In genomic region chr4:87017580-87018061, GRCh38 we compare ENCODE assay signal across 11 cellular contexts.
DNase-seq lines count a peak whose midpoint lies in the region; ATAC-seq and TF ChIP-seq lines count a peak whose summit lies in the region.
"Had no signal": no experiment of that assay in that cellular context is flagged by ENCODE, and none has a peak within 500 bp of the region (broad histone marks: within the 10 kb centered on the region; RNA-seq: fewer than 3 reads in every experiment).

No MANE protein-coding gene starts in this region.

- H3K36me3 ChIP-seq in mammary epithelial cell (ENCODE audit: insufficient read depth, low read length) (no peaks in the 10 kb centered on the region), tibial artery (no peaks in the 10 kb centered on the region)
- H3K36me3 ChIP-seq: prostate gland had no signal

- no peak overlapping the region for H2AFZ ChIP-seq in mammary epithelial cell (ENCODE audit: low read depth, low read length)

- H3K36me3 Mint-ChIP-seq in MCF 10A (ENCODE audit: insufficient read depth, unreplicated experiment) (peaks cover 27% of the 10 kb centered on the region), activated B cell treated with CpG ODN at 0.5 μM for 24 hours (ENCODE audit: low read depth) (no peaks in the 10 kb centered on the region)

- H3K9ac ChIP-seq in mammary epithelial cell (ENCODE audit: insufficient read depth, low read length), result no peak overlapping the region

- DNase-seq in MCF 10A (ENCODE audit: unreplicated experiment) (peak; percentile 69), mammary epithelial cell (no peak), activated B cell treated with CpG ODN at 0.5 μM for 24 hours (no peak), left ventricle myocardium superior (no peak), tibial artery (no peak), medulla oblongata (ENCODE audit: extremely low spot score) (no peak), GM10248 (ENCODE audit: extremely low spot score) (no peak), GM13976 (ENCODE audit: low spot score) (no peak)
- DNase-seq: T1000 had no signal

- H4K20me1 ChIP-seq in mammary epithelial cell (ENCODE audit: insufficient read depth, low read length), result no peaks in the 10 kb centered on the region

- in situ Hi-C loops in mammary epithelial cell (cut with MboI; ENCODE audit: low sequenced_read_pairs in 2 of 2) (no loop called here), GM13976 (cut with MboI; ENCODE audit: low sequenced_read_pairs, unreplicated experiment) (no loop called here)

- H3K4me1 ChIP-seq in mammary epithelial cell (ENCODE audit: insufficient read depth, low read length), result peaks cover 10% of the 10 kb centered on the region
- peaks cover 0 to 94% (median 52%) of the 10 kb centered on the region in 4 donors for H3K4me1 ChIP-seq in tibial artery

- H3K79me2 ChIP-seq in mammary epithelial cell (ENCODE audit: insufficient read depth, low read length), result peaks cover 96% of the 10 kb centered on the region

- no peaks in the 10 kb centered on the region for H3K9me3 ChIP-seq in mammary epithelial cell (replicated peaks; ENCODE audit: insufficient read depth, low read length)
- H3K9me3 ChIP-seq in tibial artery, result no peaks in the 10 kb centered on the region
- H3K9me3 ChIP-seq: prostate gland had no signal

- peaks cover 38% of the 10 kb centered on the region for H3K4me1 Mint-ChIP-seq in MCF 10A (ENCODE audit: insufficient read depth, unreplicated experiment)
- peaks cover 87% of the 10 kb centered on the region for H3K4me1 Mint-ChIP-seq in activated B cell treated with CpG ODN at 0.5 μM for 24 hours

- intact Hi-C loops in MCF 10A (cut with micrococcal nuclease) (no loop called here), mammary epithelial cell (cut with micrococcal nuclease) (no loop called here), activated B cell treated with CpG ODN at 0.5 μM for 24 hours (cut with micrococcal nuclease) (no loop called here), left ventricle myocardium superior (cut with micrococcal nuclease) (no loop called here), tibial artery (cut with DNase I; ENCODE audit: low total_unique reads) (no loop called here)

- H3K27me3 ChIP-seq in mammary epithelial cell (ENCODE audit: insufficient read depth, low read length), result no peaks in the 10 kb centered on the region
- H3K27me3 ChIP-seq in tibial artery, result no peaks in the 10 kb centered on the region

- over 99% methylated on average over 7 of the region's 8 CpGs for WGBS in mammary epithelial cell (ENCODE audit: low coverage, missing lambda C conversion rate)

- POLR2A ChIA-PET in MCF 10A (lab: Yijun Ruan, JAX), result interaction anchor here (0.6 to 1.9 kb wide), 6 partner anchors 9 to 104 kb away, joined by 3 to 7 read pairs (median 5); no protein-coding TSS in a partner anchor
- POLR2A ChIA-PET in activated B cell treated with CpG ODN at 0.5 μM for 24 hours (lab: Charles Lee), result interaction anchor here (0.6 to 3.6 kb wide), 6 partner anchors 10 to 1319 kb away, joined by 3 to 17 read pairs (median 4); partner anchors contain the start of gene AFF1
- POLR2A ChIA-PET in GM10248 (lab: Yijun Ruan, JAX), result interaction anchor here (1.7 kb wide), 1 partner anchor 11 kb away, joined by 3 read pairs; no protein-coding TSS in a partner anchor

- BruUV-seq in MCF 10A (replicated peaks; lab: Mats Ljungman, UMichigan) (no TSS peak), mammary epithelial cell (replicated peaks; lab: Mats Ljungman, UMichigan) (no TSS peak)

- CTCF ChIA-PET in MCF 10A (lab: Yijun Ruan, JAX) (interaction anchor here (0.6 kb wide), 1 partner anchor 82 kb away, joined by 4 read pairs; no protein-coding TSS in a partner anchor), mammary epithelial cell (lab: Charles Lee; ENCODE audit: low non-redundant PET) (no interaction called here), activated B cell treated with CpG ODN at 0.5 μM for 24 hours (lab: Charles Lee) (no interaction called here), GM10248 (lab: Yijun Ruan, JAX) (interaction anchor here (1.2 kb wide), 1 partner anchor 17 kb away, joined by 3 read pairs; no protein-coding TSS in a partner anchor)

- H3K27ac ChIP-seq in mammary epithelial cell (ENCODE audit: insufficient read depth, low read depth, low read length), result no peak overlapping the region
- peak overlapping the region; percentile 49 to 52 for H3K27ac ChIP-seq in tibial artery
- H3K27ac ChIP-seq: prostate gland had no signal

- H3K27me3 Mint-ChIP-seq in MCF 10A (ENCODE audit: insufficient read depth, unreplicated experiment) (no peaks in the 10 kb centered on the region), activated B cell treated with CpG ODN at 0.5 μM for 24 hours (no peaks in the 10 kb centered on the region)

- dilution Hi-C loops in mammary epithelial cell (cut with HindIII; ENCODE audit: low sequenced_read_pairs), result no loop called here

- no peak overlapping the region for H3K4me2 ChIP-seq in mammary epithelial cell (ENCODE audit: insufficient read depth, low read depth, low read length)

- H3K4me3 Mint-ChIP-seq in MCF 10A (ENCODE audit: unreplicated experiment) (no peak overlapping the region), activated B cell treated with CpG ODN at 0.5 μM for 24 hours (no peak overlapping the region)

- H3K27ac Mint-ChIP-seq in MCF 10A (ENCODE audit: low read depth, unreplicated experiment), result peak overlapping the region; percentile 69
- H3K27ac Mint-ChIP-seq in activated B cell treated with CpG ODN at 0.5 μM for 24 hours, result peak overlapping the region; percentile 88

- H3K9me3 Mint-ChIP-seq in MCF 10A (ENCODE audit: unreplicated experiment) (peaks cover 7% of the 10 kb centered on the region), activated B cell treated with CpG ODN at 0.5 μM for 24 hours (no peaks in the 10 kb centered on the region)

- no peak for TF ChIP-seq CTCF in MCF 10A (IDR thresholded peaks at IDR 0.05; ENCODE audit: unreplicated experiment)
- TF ChIP-seq CTCF in mammary epithelial cell (conservative IDR thresholded peaks at IDR 0.05 in 1 of 2, IDR thresholded peaks at IDR 0.05 in 1 of 2; ENCODE audit: extremely low read depth in 1 of 2, insufficient read depth in 1 of 2, low read depth in 1 of 2, low read length in 2 of 2), result no peak
- no peak for TF ChIP-seq CTCF in activated B cell treated with CpG ODN at 0.5 μM for 24 hours (IDR thresholded peaks at IDR 0.05)
- TF ChIP-seq CTCF in tibial artery (IDR thresholded peaks at IDR 0.05), result no peak
- no peak for TF ChIP-seq CTCF in GM10248 (IDR thresholded peaks at IDR 0.05; ENCODE audit: control extremely low read depth, extremely low read depth, low read depth, missing control alignments)
- TF ChIP-seq CTCF in GM13976 (IDR thresholded peaks at IDR 0.05; ENCODE audit: borderline replicate concordance, control extremely low read depth, extremely low read depth, insufficient read depth, missing control alignments), result no peak

- H3K4me3 ChIP-seq in mammary epithelial cell (replicated peaks in 1 of 3; ENCODE audit: insufficient read depth in 1 of 3, low read depth in 2 of 3, low read length in 3 of 3) (no peak overlapping the region), tibial artery (no peak overlapping the region)
- H3K4me3 ChIP-seq: prostate gland had no signal

- ATAC-seq in activated B cell treated with CpG ODN at 0.5 μM for 24 hours (ENCODE audit: low read depth), result no peak
- peak; percentile 50 for ATAC-seq in left ventricle myocardium superior
- ATAC-seq: HepG2 had no signal

Comparison
In these comparisons a context has a peak if more than half of its experiments do, and no peak if none do; other contexts are left out.
1. CTCF ChIA-PET loops: an anchor here in MCF 10A (0.6 kb wide) and GM10248 (1.2 kb wide); none called in mammary epithelial cell and activated B cell treated with CpG ODN at 0.5 μM for 24 hours.